Comparison of ENCODE assay signal across 8 cellular contexts in genomic region chr7:142459557-142459963, GRCh38.
A peak's percentile ranks its signal among the peaks of the same experiment; 100 is the strongest.
DNase-seq lines count a peak whose midpoint lies in the region; ATAC-seq and TF ChIP-seq lines count a peak whose summit lies in the region.

No MANE protein-coding gene starts in this region.

- H3K4me1 ChIP-seq in adrenal gland (replicated peaks in 1 of 2) (no peaks in the 10 kb centered on the region), hepatocyte (ENCODE audit: insufficient read depth) (no peaks in the 10 kb centered on the region)

- no peak overlapping the region for H3K27ac ChIP-seq in adrenal gland
- no peak overlapping the region for H3K27ac ChIP-seq in hepatocyte

- H3K9me2 ChIP-seq in hepatocyte (replicated peaks; ENCODE audit: insufficient read depth): no peaks in the 10 kb centered on the region

- peak; percentile 42 to 62 (median 56) for TF ChIP-seq CTCF in adrenal gland (IDR thresholded peaks at IDR 0.05)
- peak; percentile 73 for TF ChIP-seq CTCF in hepatocyte (IDR thresholded peaks at IDR 0.05; ENCODE audit: poor library complexity)

- in situ Hi-C loops in Caki2 (cut with HindIII; ENCODE audit: low pct_unique_long_range_greater_than_20kb, low sequenced_read_pairs): no loop called here

- no peak overlapping the region for H3K4me2 ChIP-seq in hepatocyte

- H4K20me1 ChIP-seq in hepatocyte (ENCODE audit: insufficient read depth, poor library complexity, severe bottlenecking): no peaks in the 10 kb centered on the region

- peak; percentile 44 for DNase-seq in Caki2 (ENCODE audit: low read depth)
- DNase-seq in NCI-H345 treated with DMSO at 0.1 percent for 48 hours (lab: John Stamatoyannopoulos, UW; ENCODE audit: unreplicated experiment): peak; percentile 13
- DNase-seq in adrenal gland: peak in 1 of 7 donors; percentile 14
- peak; percentile 65 for DNase-seq in hepatocyte (ENCODE audit: low spot score)
- peak; percentile 77 for DNase-seq in smooth muscle cell of the brain vasculature (ENCODE audit: low read depth, low spot score)
- DNase-seq in foreskin melanocyte: no peak

- H3K4me3 ChIP-seq in adrenal gland: no peak overlapping the region
- H3K4me3 ChIP-seq in hepatocyte: no peak overlapping the region

- ATAC-seq in GM18868 (IDR thresholded peaks at IDR 0.05; ENCODE audit: unreplicated experiment) (peak; percentile 86), HG03045 (IDR thresholded peaks at IDR 0.05; ENCODE audit: unreplicated experiment) (peak; percentile 80)

- H2AFZ ChIP-seq in hepatocyte: no peak overlapping the region

- H3K9me3 ChIP-seq in adrenal gland (replicated peaks in 1 of 3) (no peaks in the 10 kb centered on the region), hepatocyte (ENCODE audit: low read depth) (no peaks in the 10 kb centered on the region)

- no peaks in the 10 kb centered on the region for H3K27me3 ChIP-seq in adrenal gland
- peaks cover 16% of the 10 kb centered on the region for H3K27me3 ChIP-seq in hepatocyte

- TF ChIP-seq POLR2A in adrenal gland (IDR thresholded peaks at IDR 0.05): no peak

- H3K36me3 ChIP-seq in adrenal gland (replicated peaks in 1 of 2): no peaks in the 10 kb centered on the region
- no peaks in the 10 kb centered on the region for H3K36me3 ChIP-seq in hepatocyte (replicated peaks; ENCODE audit: insufficient read depth, low read depth)

- 3 to 10% (median 6%) methylated on average over 5 of the region's 5 CpGs for WGBS in adrenal gland, 4 donors
- 34% methylated on average over 5 of the region's 5 CpGs for WGBS in hepatocyte (ENCODE audit: low lambda C conversion rate, missing lambda C conversion rate)

- no peaks in the 10 kb centered on the region for H3K79me2 ChIP-seq in hepatocyte

- intact Hi-C loops in adrenal gland (cut with DNase I): no loop called here
